Comparison of ENCODE assay signal across 1 cellular context in genomic region chr1:238232036-238232744, GRCh38.
TF ChIP-seq lines count a peak whose summit lies in the region.

No MANE protein-coding gene starts in this region.

TF ChIP-seq in GM23338, 12 proteins besides CTCF, POLR2A, EP300 and RAD21 (continued from another document):
- TF ChIP-seq, protein P1, sequence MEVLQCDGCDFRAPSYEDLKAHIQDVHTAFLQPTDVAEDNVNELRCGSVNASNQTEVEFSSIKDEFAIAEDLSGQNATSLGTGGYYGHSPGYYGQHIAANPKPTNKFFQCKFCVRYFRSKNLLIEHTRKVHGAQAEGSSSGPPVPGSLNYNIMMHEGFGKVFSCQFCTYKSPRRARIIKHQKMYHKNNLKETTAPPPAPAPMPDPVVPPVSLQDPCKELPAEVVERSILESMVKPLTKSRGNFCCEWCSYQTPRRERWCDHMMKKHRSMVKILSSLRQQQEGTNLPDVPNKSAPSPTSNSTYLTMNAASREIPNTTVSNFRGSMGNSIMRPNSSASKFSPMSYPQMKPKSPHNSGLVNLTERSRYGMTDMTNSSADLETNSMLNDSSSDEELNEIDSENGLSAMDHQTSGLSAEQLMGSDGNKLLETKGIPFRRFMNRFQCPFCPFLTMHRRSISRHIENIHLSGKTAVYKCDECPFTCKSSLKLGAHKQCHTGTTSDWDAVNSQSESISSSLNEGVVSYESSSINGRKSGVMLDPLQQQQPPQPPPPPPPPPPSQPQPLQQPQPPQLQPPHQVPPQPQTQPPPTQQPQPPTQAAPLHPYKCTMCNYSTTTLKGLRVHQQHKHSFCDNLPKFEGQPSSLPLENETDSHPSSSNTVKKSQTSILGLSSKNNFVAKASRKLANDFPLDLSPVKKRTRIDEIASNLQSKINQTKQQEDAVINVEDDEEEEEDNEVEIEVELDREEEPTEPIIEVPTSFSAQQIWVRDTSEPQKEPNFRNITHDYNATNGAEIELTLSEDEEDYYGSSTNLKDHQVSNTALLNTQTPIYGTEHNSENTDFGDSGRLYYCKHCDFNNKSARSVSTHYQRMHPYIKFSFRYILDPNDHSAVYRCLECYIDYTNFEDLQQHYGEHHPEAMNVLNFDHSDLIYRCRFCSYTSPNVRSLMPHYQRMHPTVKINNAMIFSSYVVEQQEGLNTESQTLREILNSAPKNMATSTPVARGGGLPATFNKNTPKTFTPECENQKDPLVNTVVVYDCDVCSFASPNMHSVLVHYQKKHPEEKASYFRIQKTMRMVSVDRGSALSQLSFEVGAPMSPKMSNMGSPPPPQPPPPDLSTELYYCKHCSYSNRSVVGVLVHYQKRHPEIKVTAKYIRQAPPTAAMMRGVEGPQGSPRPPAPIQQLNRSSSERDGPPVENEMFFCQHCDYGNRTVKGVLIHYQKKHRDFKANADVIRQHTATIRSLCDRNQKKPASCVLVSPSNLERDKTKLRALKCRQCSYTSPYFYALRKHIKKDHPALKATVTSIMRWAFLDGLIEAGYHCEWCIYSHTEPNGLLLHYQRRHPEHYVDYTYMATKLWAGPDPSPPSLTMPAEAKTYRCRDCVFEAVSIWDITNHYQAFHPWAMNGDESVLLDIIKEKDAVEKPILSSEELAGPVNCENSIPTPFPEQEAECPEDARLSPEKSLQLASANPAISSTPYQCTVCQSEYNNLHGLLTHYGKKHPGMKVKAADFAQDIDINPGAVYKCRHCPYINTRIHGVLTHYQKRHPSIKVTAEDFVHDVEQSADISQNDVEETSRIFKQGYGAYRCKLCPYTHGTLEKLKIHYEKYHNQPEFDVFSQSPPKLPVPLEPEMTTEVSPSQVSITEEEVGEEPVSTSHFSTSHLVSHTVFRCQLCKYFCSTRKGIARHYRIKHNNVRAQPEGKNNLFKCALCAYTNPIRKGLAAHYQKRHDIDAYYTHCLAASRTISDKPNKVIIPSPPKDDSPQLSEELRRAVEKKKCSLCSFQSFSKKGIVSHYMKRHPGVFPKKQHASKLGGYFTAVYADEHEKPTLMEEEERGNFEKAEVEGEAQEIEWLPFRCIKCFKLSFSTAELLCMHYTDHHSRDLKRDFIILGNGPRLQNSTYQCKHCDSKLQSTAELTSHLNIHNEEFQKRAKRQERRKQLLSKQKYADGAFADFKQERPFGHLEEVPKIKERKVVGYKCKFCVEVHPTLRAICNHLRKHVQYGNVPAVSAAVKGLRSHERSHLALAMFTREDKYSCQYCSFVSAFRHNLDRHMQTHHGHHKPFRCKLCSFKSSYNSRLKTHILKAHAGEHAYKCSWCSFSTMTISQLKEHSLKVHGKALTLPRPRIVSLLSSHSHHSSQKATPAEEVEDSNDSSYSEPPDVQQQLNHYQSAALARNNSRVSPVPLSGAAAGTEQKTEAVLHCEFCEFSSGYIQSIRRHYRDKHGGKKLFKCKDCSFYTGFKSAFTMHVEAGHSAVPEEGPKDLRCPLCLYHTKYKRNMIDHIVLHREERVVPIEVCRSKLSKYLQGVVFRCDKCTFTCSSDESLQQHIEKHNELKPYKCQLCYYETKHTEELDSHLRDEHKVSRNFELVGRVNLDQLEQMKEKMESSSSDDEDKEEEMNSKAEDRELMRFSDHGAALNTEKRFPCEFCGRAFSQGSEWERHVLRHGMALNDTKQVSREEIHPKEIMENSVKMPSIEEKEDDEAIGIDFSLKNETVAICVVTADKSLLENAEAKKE (CRISPR knock-in tag; IDR thresholded peaks at IDR 0.05), result no peak
- TF ChIP-seq EZH2 (IDR thresholded peaks at IDR 0.05; ENCODE audit: low read depth, unreplicated experiment), result no peak
TF ChIP-seq in GM23338: peak in this region for 0.
